ENCODE assay signal across 1 cellular context in genomic region chr17:69430488-69430887, GRCh38.
TF ChIP-seq lines count a peak whose summit lies in the region.

No MANE protein-coding gene starts in this region.

TF ChIP-seq in WTC11, 78 proteins besides CTCF, POLR2A, EP300 and RAD21 (continued from another document):
- TF ChIP-seq, protein P1, sequence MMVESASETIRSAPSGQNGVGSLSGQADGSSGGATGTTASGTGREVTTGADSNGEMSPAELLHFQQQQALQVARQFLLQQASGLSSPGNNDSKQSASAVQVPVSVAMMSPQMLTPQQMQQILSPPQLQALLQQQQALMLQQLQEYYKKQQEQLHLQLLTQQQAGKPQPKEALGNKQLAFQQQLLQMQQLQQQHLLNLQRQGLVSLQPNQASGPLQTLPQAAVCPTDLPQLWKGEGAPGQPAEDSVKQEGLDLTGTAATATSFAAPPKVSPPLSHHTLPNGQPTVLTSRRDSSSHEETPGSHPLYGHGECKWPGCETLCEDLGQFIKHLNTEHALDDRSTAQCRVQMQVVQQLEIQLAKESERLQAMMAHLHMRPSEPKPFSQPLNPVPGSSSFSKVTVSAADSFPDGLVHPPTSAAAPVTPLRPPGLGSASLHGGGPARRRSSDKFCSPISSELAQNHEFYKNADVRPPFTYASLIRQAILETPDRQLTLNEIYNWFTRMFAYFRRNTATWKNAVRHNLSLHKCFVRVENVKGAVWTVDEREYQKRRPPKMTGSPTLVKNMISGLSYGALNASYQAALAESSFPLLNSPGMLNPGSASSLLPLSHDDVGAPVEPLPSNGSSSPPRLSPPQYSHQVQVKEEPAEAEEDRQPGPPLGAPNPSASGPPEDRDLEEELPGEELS (CRISPR knock-in tag; IDR thresholded peaks at IDR 0.05) = no peak
- TF ChIP-seq USF2 (CRISPR knock-in tag; IDR thresholded peaks at IDR 0.05) (no peak), FOXP1 (CRISPR knock-in tag; IDR thresholded peaks at IDR 0.05; ENCODE audit: borderline replicate concordance) (no peak), NR2C2 (CRISPR knock-in tag; IDR thresholded peaks at IDR 0.05) (no peak), OVOL2 (CRISPR knock-in tag; IDR thresholded peaks at IDR 0.05; ENCODE audit: borderline replicate concordance) (no peak), TP53 (CRISPR knock-in tag; IDR thresholded peaks at IDR 0.05) (no peak)
